Comparison of ENCODE assay signal across 1 cellular context in genomic region chr7:151592330-151592729, GRCh38.
TF ChIP-seq lines count a peak whose summit lies in the region.

No MANE protein-coding gene starts in this region.

TF ChIP-seq in A549, 52 proteins besides CTCF, POLR2A, EP300 and RAD21 (continued from another document):
- TF ChIP-seq FOSL2 (IDR thresholded peaks at IDR 0.05) (no peak), FOSL2 (CRISPR knock-in tag; IDR thresholded peaks at IDR 0.05) (no peak), NPAS2 (CRISPR knock-in tag; IDR thresholded peaks at IDR 0.05; ENCODE audit: borderline replicate concordance) (no peak)
